Comparison of ENCODE assay signal across 1 cellular context in genomic region chr2:133477614-133477990, GRCh38.
TF ChIP-seq lines count a peak whose summit lies in the region.

No MANE protein-coding gene starts in this region.

TF ChIP-seq in SK-N-SH, 30 proteins besides CTCF, POLR2A, EP300 and RAD21 (continued from another document):
- TF ChIP-seq PBX3 (IDR thresholded peaks at IDR 0.05) (no peak), TAF1 (IDR thresholded peaks at IDR 0.05; ENCODE audit: borderline replicate concordance, low read depth, low read length) (no peak)
